ENCODE assay signal across 16 cellular contexts in the genomic region with DNA sequence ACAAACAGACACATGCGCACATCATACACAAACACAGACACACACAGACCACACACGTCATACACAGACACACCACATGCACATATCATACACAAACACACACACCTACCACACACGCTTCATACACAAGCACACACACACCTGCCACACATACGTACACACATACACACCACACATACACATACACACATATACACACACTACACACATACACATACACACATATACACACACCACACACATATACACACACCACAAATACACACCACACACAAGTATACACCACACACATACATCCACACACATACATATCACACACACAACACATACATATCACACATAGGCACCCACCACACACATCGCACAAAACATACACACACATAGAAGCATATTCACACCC.
DNase-seq lines count a peak whose midpoint lies in the region; ATAC-seq, FAIRE-seq and TF ChIP-seq lines count a peak whose summit lies in the region.
"Had no signal": no experiment of that assay in that cellular context is flagged by ENCODE, and none has a peak within 500 bp of the region (broad histone marks: within the 10 kb centered on the region; RNA-seq: fewer than 3 reads in every experiment).

No MANE protein-coding gene starts in this region.

- H3K4me3 ChIP-seq in bronchial epithelial cell (ENCODE audit: low read depth, low read length), result no peak overlapping the region
- H3K4me3 ChIP-seq: GM23338, HAP-1 had no signal

- no peak for TF ChIP-seq CTCF in bronchial epithelial cell (IDR thresholded peaks at IDR 0.05; ENCODE audit: insufficient read depth, low read length, severe bottlenecking)

- H3K27me3 ChIP-seq in bronchial epithelial cell (ENCODE audit: control insufficient read depth, insufficient read depth, low read length), result no peaks in the 10 kb centered on the region
- H3K27me3 ChIP-seq: BE2C had no signal

- FAIRE-seq in GM12891 (lab: Jason Lieb, UNC), result peak; percentile 86
- FAIRE-seq in HTR-8/SVneo (lab: Jason Lieb, UNC), result peak; percentile 99
- FAIRE-seq in bronchial epithelial cell (lab: Jason Lieb, UNC), result peak; percentile 97
- peak; percentile 100 for FAIRE-seq in urothelium cell line (lab: Jason Lieb, UNC)
- FAIRE-seq: G401.6 had no signal

- no peaks in the 10 kb centered on the region for H3K36me3 ChIP-seq in bronchial epithelial cell (ENCODE audit: control insufficient read depth, insufficient read depth, low read length)
- H3K36me3 ChIP-seq: BE2C, HAP-1 had no signal

- ATAC-seq in GM19467 (IDR thresholded peaks at IDR 0.05; ENCODE audit: unreplicated experiment) (no peak), GM18511 (IDR thresholded peaks at IDR 0.05; ENCODE audit: unreplicated experiment) (no peak)
- ATAC-seq: GM23338 had no signal

- DNase-seq in GM12891 (ENCODE audit: insufficient read length, low spot score) (no peak), HTR-8/SVneo (ENCODE audit: insufficient read length, low spot score) (no peak), bronchial epithelial cell (ENCODE audit: low read depth) (no peak), urothelium cell line (ENCODE audit: low spot score) (no peak), kidney tubule cell (ENCODE audit: low spot score) (no peak)
- DNase-seq: ACHN; BE2C; CD4-positive, alpha-beta memory T cell; DMS153; DMS79 treated with DMSO at 0.1 percent for 48 hours; EL had no signal

- TF ChIP-seq POLR2A in GM12891 (IDR thresholded peaks at IDR 0.05; ENCODE audit: low read depth, low read length), result no peak

TF ChIP-seq in GM12891, 5 proteins besides CTCF, POLR2A, EP300 and RAD21:
- no peak for TF ChIP-seq TAF1 (IDR thresholded peaks at IDR 0.05; ENCODE audit: low read depth, low read length)
- no peak for TF ChIP-seq PAX5 (IDR thresholded peaks at IDR 0.05; ENCODE audit: insufficient read depth, low read length, severe bottlenecking)
- TF ChIP-seq SPI1 (IDR thresholded peaks at IDR 0.05; ENCODE audit: low read depth, low read length), result no peak
- TF ChIP-seq POLR2AphosphoS5 (IDR thresholded peaks at IDR 0.05; ENCODE audit: low read depth, low read length), result no peak
